In the genomic region with DNA sequence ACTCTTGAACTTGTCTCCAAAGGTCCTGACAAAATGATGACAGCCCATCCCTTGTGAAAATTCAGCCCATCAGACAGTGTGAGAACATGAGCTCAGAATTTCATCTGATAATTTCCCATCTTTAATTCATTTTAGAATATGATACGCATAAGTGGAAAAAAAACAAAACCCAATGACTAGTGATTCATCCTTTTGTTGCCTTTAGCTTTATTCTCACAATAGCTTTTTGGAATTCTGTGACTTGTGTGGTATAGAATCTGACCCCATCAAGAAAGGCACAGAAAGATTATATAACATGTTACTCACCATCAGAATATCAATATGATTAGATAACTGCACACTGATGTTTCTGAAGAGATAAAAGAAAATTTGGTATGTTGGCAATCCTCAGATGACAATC, we compare ENCODE assay signal across 21 cellular contexts.
"Had no signal": no experiment of that assay in that cellular context is flagged by ENCODE, and none has a peak within 500 bp of the region (broad histone marks: within the 10 kb centered on the region; RNA-seq: fewer than 3 reads in every experiment).

No MANE protein-coding gene starts in this region.

- H3K4me1 ChIP-seq: gastrocnemius medialis, prostate gland, tibial artery had no signal

- H3K36me3 ChIP-seq: cardiac muscle cell, gastrocnemius medialis, ovary, prostate gland, tibial artery had no signal

- H3K4me3 ChIP-seq: cardiac muscle cell, gastrocnemius medialis, ovary, prostate gland, tibial artery had no signal

- DNase-seq: activated CD4-positive, alpha-beta memory T cell treated with anti-CD3 and anti-CD28 coated beads for 36 hours; activated CD4-positive, alpha-beta T cell treated with anti-CD3 and anti-CD28 coated beads for 48 hours; activated CD4-positive, CD25-positive, alpha-beta regulatory T cell; activated naive CD4-positive, alpha-beta T cell treated with Interleukin-2 at 50 U/mL for 16 hours; activated naive CD8-positive, alpha-beta T cell treated with anti-CD3 and anti-CD28 coated beads for 36 hours; activated T-cell treated with anti-CD3 and anti-CD28 coated beads, Interleukin-2, amount 50 U/mL, for 48 hours; amniotic stem cell; cortex of kidney; gastrocnemius medialis; hippocampal formation; left ventricle myocardium superior; mammary epithelial cell; midbrain; ovary; stimulated activated CD4-positive, alpha-beta T cell treated with anti-CD3 and anti-CD28 coated beads, Interleukin-12 subunit alpha, Interleukin-12 subunit beta, amount 100 ng/mL, for 4 hours; T-helper 17 cell; tibial artery had no signal

- H3K27ac Mint-ChIP-seq: activated CD4-positive, alpha-beta memory T cell treated with anti-CD3 and anti-CD28 coated beads for 36 hours; activated naive CD8-positive, alpha-beta T cell treated with anti-CD3 and anti-CD28 coated beads for 36 hours; natural killer cell treated with Interleukin-12 subunit alpha and Interleukin-12 subunit beta and Interleukin-15 and Interleukin-18, amount 100 ng/mL, for 72 hours; stimulated activated naive CD8-positive, alpha-beta T cell treated with anti-CD3 and anti-CD28 coated beads, Interleukin-15, Interleukin-2, amounts not matched to agents 100 ng/mL and 50 ng/mL, for 24 hours; T-helper 17 cell had no signal

- H3K4me1 Mint-ChIP-seq: T-helper 17 cell had no signal

- H3K36me3 Mint-ChIP-seq: activated CD4-positive, alpha-beta memory T cell treated with anti-CD3 and anti-CD28 coated beads for 36 hours; activated naive CD8-positive, alpha-beta T cell treated with anti-CD3 and anti-CD28 coated beads for 36 hours; natural killer cell treated with Interleukin-12 subunit alpha and Interleukin-12 subunit beta and Interleukin-15 and Interleukin-18, amount 100 ng/mL, for 72 hours had no signal

- H3K27me3 ChIP-seq: cardiac muscle cell, gastrocnemius medialis, ovary, tibial artery had no signal

- H3K4me3 Mint-ChIP-seq: activated CD4-positive, alpha-beta memory T cell treated with anti-CD3 and anti-CD28 coated beads for 36 hours; activated naive CD8-positive, alpha-beta T cell treated with anti-CD3 and anti-CD28 coated beads for 36 hours; natural killer cell treated with Interleukin-12 subunit alpha and Interleukin-12 subunit beta and Interleukin-15 and Interleukin-18, amount 100 ng/mL, for 72 hours; stimulated activated naive CD8-positive, alpha-beta T cell treated with anti-CD3 and anti-CD28 coated beads, Interleukin-15, Interleukin-2, amounts not matched to agents 100 ng/mL and 50 ng/mL, for 24 hours; T-helper 17 cell had no signal

- H3K27ac ChIP-seq: cardiac muscle cell, gastrocnemius medialis, ovary, prostate gland, tibial artery had no signal

- H3K9me3 ChIP-seq: gastrocnemius medialis, ovary, prostate gland, tibial artery had no signal

- H3K9me3 Mint-ChIP-seq: activated CD4-positive, alpha-beta memory T cell treated with anti-CD3 and anti-CD28 coated beads for 36 hours; activated naive CD8-positive, alpha-beta T cell treated with anti-CD3 and anti-CD28 coated beads for 36 hours; natural killer cell treated with Interleukin-12 subunit alpha and Interleukin-12 subunit beta and Interleukin-15 and Interleukin-18, amount 100 ng/mL, for 72 hours; stimulated activated naive CD8-positive, alpha-beta T cell treated with anti-CD3 and anti-CD28 coated beads, Interleukin-15, Interleukin-2, amounts not matched to agents 100 ng/mL and 50 ng/mL, for 24 hours had no signal

- ATAC-seq: gastrocnemius medialis; left ventricle myocardium superior; natural killer cell treated with Interleukin-12 subunit alpha and Interleukin-12 subunit beta and Interleukin-15 and Interleukin-18, amount 100 ng/mL, for 72 hours; T-helper 17 cell had no signal
